In the genomic region with DNA sequence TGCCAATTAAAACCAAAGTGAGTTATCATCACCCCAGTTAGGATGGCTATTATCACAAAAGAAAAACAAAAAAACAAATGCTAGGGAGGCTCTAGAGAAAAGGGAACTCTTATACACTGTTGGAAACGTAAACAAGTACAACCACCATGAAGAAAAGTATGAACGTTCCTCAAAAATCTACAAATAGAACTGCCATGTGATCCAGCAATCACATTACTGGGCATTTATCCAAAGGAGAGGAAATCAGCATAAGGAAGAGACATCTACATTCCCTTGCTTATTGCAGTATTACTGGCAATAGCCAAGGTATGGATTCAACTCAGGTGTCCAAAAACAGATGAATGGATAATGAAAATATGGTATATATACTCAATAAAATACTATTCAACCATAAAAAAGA, we compare ENCODE assay signal across 26 cellular contexts.
"Had no signal": no experiment of that assay in that cellular context is flagged by ENCODE, and none has a peak within 500 bp of the region (broad histone marks: within the 10 kb centered on the region; RNA-seq: fewer than 3 reads in every experiment).

No MANE protein-coding gene starts in this region.

- H3K27ac ChIP-seq: body of pancreas, esophagus muscularis mucosa, gastrocnemius medialis, pancreas, psoas muscle, spleen, suprapubic skin, tibial artery, upper lobe of right lung had no signal

- H3K9me3 Mint-ChIP-seq: endodermal cell had no signal

- ATAC-seq: activated CD4-positive, alpha-beta T cell treated with anti-CD3 and anti-CD28 coated beads for 36 hours; activated CD8-positive, alpha-beta memory T cell treated with anti-CD3 and anti-CD28 coated beads, Interleukin-2, amount 10 ng/mL, durations not matched to agents 7 days and 5 days; activated CD8-positive, alpha-beta T cell treated with anti-CD3 and anti-CD28 coated beads, Interleukin-2, amount 10 ng/mL, durations not matched to agents 7 days and 5 days; body of pancreas; gastrocnemius medialis; naive thymus-derived CD8-positive, alpha-beta T cell; pancreas; psoas muscle; right cardiac atrium; upper lobe of right lung had no signal

- H3K4me3 Mint-ChIP-seq: activated CD4-positive, alpha-beta T cell treated with anti-CD3 and anti-CD28 coated beads for 36 hours; activated CD8-positive, alpha-beta memory T cell treated with anti-CD3 and anti-CD28 coated beads, Interleukin-2, amount 10 ng/mL, durations not matched to agents 7 days and 5 days; activated CD8-positive, alpha-beta T cell treated with anti-CD3 and anti-CD28 coated beads, Interleukin-2, amount 10 ng/mL, durations not matched to agents 7 days and 5 days; activated naive CD8-positive, alpha-beta T cell; endodermal cell; memory B cell; naive thymus-derived CD8-positive, alpha-beta T cell; neural crest cell had no signal

- H3K4me1 Mint-ChIP-seq: activated CD4-positive, alpha-beta T cell treated with anti-CD3 and anti-CD28 coated beads for 36 hours; activated CD8-positive, alpha-beta memory T cell treated with anti-CD3 and anti-CD28 coated beads, Interleukin-2, amount 10 ng/mL, durations not matched to agents 7 days and 5 days; endodermal cell; memory B cell; naive thymus-derived CD8-positive, alpha-beta T cell; neural crest cell had no signal

- H3K4me3 ChIP-seq: body of pancreas, esophagus muscularis mucosa, gastrocnemius medialis, pancreas, psoas muscle, spleen, suprapubic skin, tibial artery, upper lobe of right lung had no signal

- H3K4me1 ChIP-seq: body of pancreas, esophagus muscularis mucosa, gastrocnemius medialis, pancreas, psoas muscle, spleen, suprapubic skin, upper lobe of right lung had no signal

- H3K36me3 Mint-ChIP-seq: activated CD8-positive, alpha-beta memory T cell treated with anti-CD3 and anti-CD28 coated beads, Interleukin-2, amount 10 ng/mL, durations not matched to agents 7 days and 5 days; activated naive CD8-positive, alpha-beta T cell; memory B cell had no signal

- H3K27me3 ChIP-seq: body of pancreas, esophagus muscularis mucosa, gastrocnemius medialis, spleen, suprapubic skin, tibial artery, upper lobe of right lung had no signal

- DNase-seq: activated CD4-positive, alpha-beta T cell treated with anti-CD3 and anti-CD28 coated beads for 36 hours; activated CD4-positive, CD25-positive, alpha-beta regulatory T cell; activated CD8-positive, alpha-beta memory T cell treated with anti-CD3 and anti-CD28 coated beads, Interleukin-2, amount 10 ng/mL, durations not matched to agents 7 days and 5 days; activated CD8-positive, alpha-beta T cell treated with anti-CD3 and anti-CD28 coated beads, Interleukin-2, amount 10 ng/mL, durations not matched to agents 7 days and 5 days; activated effector memory CD4-positive, alpha-beta T cell treated with Interleukin-2 at 50 U/mL for 16 hours; activated naive CD4-positive, alpha-beta T cell treated with Interleukin-2 at 50 U/mL for 16 hours; aorta; body of pancreas; cortex of kidney; endodermal cell; gastrocnemius medialis; glutamatergic neuron; naive thymus-derived CD8-positive, alpha-beta T cell; nucleus accumbens; pancreas; psoas muscle; right cardiac atrium; spleen; stimulated activated naive CD4-positive, alpha-beta T cell; tibial artery; upper lobe of right lung had no signal

- H3K36me3 ChIP-seq: esophagus muscularis mucosa, gastrocnemius medialis, pancreas, spleen, suprapubic skin, tibial artery, upper lobe of right lung had no signal

- H3K27me3 Mint-ChIP-seq: activated CD4-positive, alpha-beta T cell treated with anti-CD3 and anti-CD28 coated beads for 36 hours; activated CD8-positive, alpha-beta memory T cell treated with anti-CD3 and anti-CD28 coated beads, Interleukin-2, amount 10 ng/mL, durations not matched to agents 7 days and 5 days; activated naive CD8-positive, alpha-beta T cell; memory B cell; naive thymus-derived CD8-positive, alpha-beta T cell had no signal
